8 cellular contexts compared by ENCODE assay signal in genomic region chr10:102394801-102395676, GRCh38. TPM values are rescaled to one million over a fixed set of nuclear protein-coding genes. Genes with fewer than 3 reads are reported as not detected.
DNase-seq lines count a peak whose midpoint lies in the region; ATAC-seq, FAIRE-seq and TF ChIP-seq lines count a peak whose summit lies in the region.

No MANE protein-coding gene starts in this region.

- H3K9me3 ChIP-seq in HCT116 (ENCODE audit: control insufficient read depth in 1 of 2, insufficient read depth in 1 of 2, low read depth in 1 of 2, low read length in 2 of 2) (no peaks in the 10 kb centered on the region), mammary epithelial cell (replicated peaks; ENCODE audit: insufficient read depth, low read length) (no peaks in the 10 kb centered on the region), small intestine (ENCODE audit: control insufficient read depth, low read depth) (no peaks in the 10 kb centered on the region)

- H3K4me1 Mint-ChIP-seq in WTC11 = peaks cover 21% of the 10 kb centered on the region
- peaks cover 35 to 47% of the 10 kb centered on the region in 2 donors for H3K4me1 Mint-ChIP-seq in immature natural killer cell

- H3K4me2 ChIP-seq in HCT116 (ENCODE audit: low read length) = peak overlapping the region; percentile 99
- peak overlapping the region; percentile 95 for H3K4me2 ChIP-seq in mammary epithelial cell (ENCODE audit: insufficient read depth, low read depth, low read length)

- RAD21 ChIA-PET in HCT116 (lab: Charles Lee; ENCODE audit: low non-redundant PET in 1 of 2, low total read pairs in 2 of 2, uncharacterized antibody in 2 of 2, unreplicated experiment in 2 of 2) = interaction anchor here (0.9 to 2.2 kb wide), 4 partner anchors 26 to 226 kb away, joined by 3 to 7 read pairs (median 6); partner anchors contain the start of genes CUEDC2 (in 1 of the 2) and FBXL15 (in 1 of the 2)

- H3K27me3 Mint-ChIP-seq in WTC11 (ENCODE audit: low read depth) (peaks cover 45% of the 10 kb centered on the region), immature natural killer cell (ENCODE audit: low read depth in 3 of 3) (peaks cover 17 to 53% (median 20%) of the 10 kb centered on the region in 3 donors)

- ATAC-seq in HCT116 = peak; percentile 35
- no peak; the same call in 1 of the 2 replicates for ATAC-seq in WTC11
- ATAC-seq in GM21526 (IDR thresholded peaks at IDR 0.05; ENCODE audit: low FRiP score, unreplicated experiment) = no peak

- dilution Hi-C loops in mammary epithelial cell (cut with HindIII; ENCODE audit: low sequenced_read_pairs) = no loop called here

- H3K27ac ChIP-seq in HCT116 (ENCODE audit: low read depth, low read length) (peak overlapping the region; percentile 77), mammary epithelial cell (ENCODE audit: insufficient read depth, low read depth, low read length) (peak overlapping the region; percentile 89), small intestine (ENCODE audit: low read depth in 1 of 2, low read length in 1 of 2) (peak overlapping the region; percentile 93 to 96)

- CTCF ChIA-PET in HCT116 (lab: Charles Lee) = interaction anchor here (0.9 to 9.3 kb wide), 11 partner anchors 9 to 226 kb away, joined by 3 to 154 read pairs (median 19); partner anchors contain the start of genes ELOVL3 and FBXL15
- CTCF ChIA-PET in WTC11 (lab: Charles Lee) = interaction anchor here (0.5 to 9.1 kb wide), 27 partner anchors 9 to 320 kb away, joined by 3 to 115 read pairs (median 5); partner anchors contain the start of genes ARL3, C10orf95, CUEDC2 and ELOVL3
- CTCF ChIA-PET in mammary epithelial cell (lab: Charles Lee; ENCODE audit: low non-redundant PET) = no interaction called here

- 2% methylated on average over 25 of the region's 55 CpGs for WGBS in mammary epithelial cell (ENCODE audit: low coverage, missing lambda C conversion rate)
- 0 to 1% (median 1%) methylated on average over 47 to 55 of the region's 55 CpGs for WGBS in small intestine, 3 donors

- H3K79me2 ChIP-seq in HCT116 (ENCODE audit: insufficient read depth, low read length) (peaks cover 13% of the 10 kb centered on the region; the same call in 1 of the 2 replicates), mammary epithelial cell (ENCODE audit: insufficient read depth, low read length) (peaks cover 14% of the 10 kb centered on the region)

- no peak for FAIRE-seq in small intestine (lab: Jason Lieb, UNC)

- H3K36me3 Mint-ChIP-seq in WTC11 (no peaks in the 10 kb centered on the region; the same call in 1 of the 2 replicates), immature natural killer cell (no peaks in the 10 kb centered on the region)

- POLR2A ChIA-PET in HCT116 (lab: Charles Lee) (interaction anchor here (0.6 to 2.8 kb wide), 8 partner anchors 10 to 271 kb away, joined by 3 to 14 read pairs (median 3); no protein-coding TSS in a partner anchor), WTC11 (lab: Charles Lee) (interaction anchor here (1.0 to 3.2 kb wide), 4 partner anchors 26 to 56 kb away, joined by 3 to 12 read pairs (median 5); partner anchors contain the start of genes C10orf95, CUEDC2 and FBXL15)

- H2AFZ ChIP-seq in HCT116 (ENCODE audit: low read depth, low read length, poor library complexity, severe bottlenecking) (no peak overlapping the region), mammary epithelial cell (ENCODE audit: low read depth, low read length) (peak overlapping the region; percentile 89)

- TF ChIP-seq RAD21 in HCT116 (IDR thresholded peaks at IDR 0.05; ENCODE audit: low read depth) = no peak

- H3K4me1 ChIP-seq in HCT116 (ENCODE audit: control insufficient read depth in 1 of 2, insufficient read depth in 2 of 2, low read length in 2 of 2) (peaks cover 20 to 62% of the 10 kb centered on the region in 2 experiments), mammary epithelial cell (ENCODE audit: insufficient read depth, low read length) (peaks cover 24% of the 10 kb centered on the region), small intestine (ENCODE audit: control insufficient read depth in 2 of 2, insufficient read depth in 1 of 2, low read depth in 1 of 2, low read length in 1 of 2) (peaks cover 2 to 4% of the 10 kb centered on the region in 2 donors)

- peak; percentile 92 for DNase-seq in ELR (ENCODE audit: low read depth)
- peak; percentile 72 for DNase-seq in HCT116 (ENCODE audit: low read depth, low spot score)
- DNase-seq in NCI-H128 (lab: John Stamatoyannopoulos, UW; ENCODE audit: unreplicated experiment) = peak; percentile 4
- peak; percentile 89 for DNase-seq in WTC11 (ENCODE audit: low spot score)
- DNase-seq in mammary epithelial cell = peak; percentile 92
- peak; percentile 90 to 93 (median 91) for DNase-seq in immature natural killer cell
- peak; percentile 82 for DNase-seq in small intestine

- peak overlapping the region; percentile 12; the same call in 1 of the 2 replicates for H3K27ac Mint-ChIP-seq in WTC11
- peak overlapping the region; percentile 99 to 100 (median 100) for H3K27ac Mint-ChIP-seq in immature natural killer cell

- no peaks in the 10 kb centered on the region for H3K9me2 ChIP-seq in HCT116 (ENCODE audit: insufficient read depth)

- BruUV-seq in HCT116 (replicated peaks; lab: Mats Ljungman, UMichigan) = no TSS peak
- BruUV-seq in mammary epithelial cell (replicated peaks; lab: Mats Ljungman, UMichigan) = TSS peak; percentile 30

- no peaks in the 10 kb centered on the region for H3K9me3 Mint-ChIP-seq in WTC11
- no peaks in the 10 kb centered on the region for H3K9me3 Mint-ChIP-seq in immature natural killer cell

- in situ Hi-C loops in mammary epithelial cell (cut with MboI; ENCODE audit: low sequenced_read_pairs in 2 of 2) = loop anchor here in 1 of 2 donors (5.0 kb wide), 1 partner anchor 82 kb away; no protein-coding TSS in a partner anchor

- H3K9ac ChIP-seq in HCT116 (ENCODE audit: low read length) (peak overlapping the region; percentile 91), mammary epithelial cell (ENCODE audit: insufficient read depth, low read length) (peak overlapping the region; percentile 80)

- TF ChIP-seq CTCF in HCT116 (IDR thresholded peaks at IDR 0.05 in 2 of 3, conservative IDR thresholded peaks at IDR 0.05 in 1 of 3; ENCODE audit: borderline replicate concordance in 1 of 3, insufficient read depth in 1 of 3, low read depth in 2 of 3, low read length in 2 of 3) = no peak
- no peak for TF ChIP-seq CTCF in WTC11 (IDR thresholded peaks at IDR 0.05)
- no peak for TF ChIP-seq CTCF in mammary epithelial cell (conservative IDR thresholded peaks at IDR 0.05 in 1 of 2, IDR thresholded peaks at IDR 0.05 in 1 of 2; ENCODE audit: extremely low read depth in 1 of 2, insufficient read depth in 1 of 2, low read depth in 1 of 2, low read length in 2 of 2)

- no peaks in the 10 kb centered on the region for H3K27me3 ChIP-seq in HCT116 (ENCODE audit: insufficient read depth, low read length)
- no peaks in the 10 kb centered on the region for H3K27me3 ChIP-seq in mammary epithelial cell (ENCODE audit: insufficient read depth, low read length)
- no peaks in the 10 kb centered on the region for H3K27me3 ChIP-seq in small intestine (ENCODE audit: control insufficient read depth in 2 of 2, insufficient read depth in 2 of 2, low read length in 2 of 2)

- TF ChIP-seq POLR2A in HCT116 (IDR thresholded peaks at IDR 0.05; ENCODE audit: borderline replicate concordance, extremely low read depth, insufficient read depth, insufficient read length) = no peak

- H3K4me3 ChIP-seq in HCT116 (replicated peaks in 1 of 2; ENCODE audit: low read depth in 1 of 2, low read length in 2 of 2) (peak overlapping the region; percentile 75 to 92), mammary epithelial cell (replicated peaks in 1 of 3; ENCODE audit: insufficient read depth in 1 of 3, low read depth in 2 of 3, low read length in 3 of 3) (peak overlapping the region; percentile 74 to 77 (median 76)), small intestine (ENCODE audit: low read depth in 1 of 2, low read length in 2 of 2) (peak overlapping the region; percentile 65 to 77)

- H3K4me3 Mint-ChIP-seq in WTC11 = peak overlapping the region; percentile 75
- H3K4me3 Mint-ChIP-seq in immature natural killer cell = peak overlapping the region; percentile 89 to 96 (median 95)

- H3K36me3 ChIP-seq in HCT116 (ENCODE audit: control insufficient read depth in 1 of 2, insufficient read depth in 2 of 2, low read length in 2 of 2) = peaks cover 6 to 14% of the 10 kb centered on the region in 2 experiments; a peak in 3 of 4 replicates
- H3K36me3 ChIP-seq in mammary epithelial cell (ENCODE audit: insufficient read depth, low read length) = no peaks in the 10 kb centered on the region
- H3K36me3 ChIP-seq in small intestine (ENCODE audit: control insufficient read depth in 2 of 2, insufficient read depth in 2 of 2, low read length in 2 of 2) = no peaks in the 10 kb centered on the region

- no peaks in the 10 kb centered on the region for H4K20me1 ChIP-seq in HCT116 (ENCODE audit: insufficient read depth)
- H4K20me1 ChIP-seq in mammary epithelial cell (ENCODE audit: insufficient read depth, low read length) = no peaks in the 10 kb centered on the region

- intact Hi-C loops in HCT116 (cut with micrococcal nuclease) (loop anchor here (1.0 to 2.0 kb wide), 7 partner anchors 27 to 226 kb away; partner anchors contain the start of genes ACTR1A and C10orf95), mammary epithelial cell (cut with micrococcal nuclease) (loop anchor here (1.0 to 2.0 kb wide), 5 partner anchors 9 to 318 kb away; no protein-coding TSS in a partner anchor)

RNA-seq across cellular contexts. Expression of gene NFKB2, which starts 0.5 kb away (rescaled TPM):
- total RNA-seq in HCT116 (2021; ENCODE audit: unreplicated experiment) (115 TPM), WTC11 (2021) (24.6 to 28.0 TPM (median 27.6 TPM) in 3 replicates), mammary epithelial cell (10 to 100 TPM; 12.3 to 73.5 TPM)
- 111 and 133 TPM in 2 replicates for polyA plus RNA-seq in HCT116 (2012)
- polyA plus RNA-seq in mammary epithelial cell (16.8 TPM), immature natural killer cell (10 to 100 TPM in 1 of 3 donors, 1 to 10 TPM in 2; 3.6 to 11.4 (median 5.0) TPM), small intestine (10 to 100 TPM; 13.5 to 16.5 (median 14.6) TPM)
- 10.5 TPM for polyA minus RNA-seq in mammary epithelial cell

RNA-seq across cellular contexts. Expression of gene PSD, which starts 23.5 kb away (rescaled TPM):
- total RNA-seq in HCT116 (2021; ENCODE audit: unreplicated experiment) = 9.7 TPM
- 8.5 and 8.7 TPM in 2 replicates for polyA plus RNA-seq in HCT116 (2012)
- 10.2 to 12.5 TPM (median 10.4 TPM) in 3 replicates for total RNA-seq in WTC11 (2021)
- under 1 TPM; 0.50 to 0.82 TPM for total RNA-seq in mammary epithelial cell
- 0.16 TPM for polyA plus RNA-seq in mammary epithelial cell
- polyA minus RNA-seq in mammary epithelial cell = not detected
- 1 to 10 TPM; 1.2 to 2.2 (median 2.0) TPM for polyA plus RNA-seq in immature natural killer cell
- 1 to 10 TPM; 1.1 to 4.4 (median 1.4) TPM for polyA plus RNA-seq in small intestine

RNA-seq across cellular contexts. Expression of gene FBXL15, which starts 25.6 kb away (rescaled TPM):
- total RNA-seq in HCT116 (2021; ENCODE audit: unreplicated experiment) (21.1 TPM), WTC11 (2021) (21.6 to 24.6 TPM (median 23.2 TPM) in 3 replicates), mammary epithelial cell (1 to 10 TPM; 5.0 to 7.0 TPM)
- 15.8 and 19.9 TPM in 2 replicates for polyA plus RNA-seq in HCT116 (2012)
- polyA plus RNA-seq in mammary epithelial cell (6.5 TPM), immature natural killer cell (10 to 100 TPM; 39.5 to 43.9 (median 39.7) TPM), small intestine (10 to 100 TPM; 34.1 to 47.0 (median 35.1) TPM)
- polyA minus RNA-seq in mammary epithelial cell = 0.41 TPM

RNA-seq across cellular contexts. Expression of gene CUEDC2, which starts 37.3 kb away (rescaled TPM):
- total RNA-seq in HCT116 (2021; ENCODE audit: unreplicated experiment) (96.7 TPM), WTC11 (2021) (40.2 to 69.0 TPM (median 65.8 TPM) in 3 replicates), mammary epithelial cell (10 to 100 TPM; 32.0 to 49.5 TPM)
- polyA plus RNA-seq in HCT116 (2012) = 77.0 and 106 TPM in 2 replicates
- polyA plus RNA-seq in mammary epithelial cell (68.1 TPM), immature natural killer cell (10 to 100 TPM; 61.8 to 65.3 (median 63.3) TPM), small intestine (10 to 100 TPM; 23.3 to 43.8 (median 25.7) TPM)
- polyA minus RNA-seq in mammary epithelial cell = 14.6 TPM

RNA-seq across cellular contexts. Expression of gene C10orf95, which starts 56.3 kb away (rescaled TPM):
- total RNA-seq in HCT116 (2021; ENCODE audit: unreplicated experiment) (2.1 TPM), WTC11 (2021) (0.57 to 0.96 TPM (median 0.87 TPM) in 3 replicates), mammary epithelial cell (1 to 10 TPM; 1.5 to 2.0 TPM)
- 3.8 TPM in 2 replicates for polyA plus RNA-seq in HCT116 (2012)
- polyA plus RNA-seq in mammary epithelial cell (1.2 TPM), immature natural killer cell (under 1 TPM; 0.32 to 0.67 (median 0.59) TPM), small intestine (under 1 TPM in 1 of 3 donors, not detected in 2; 0.61 TPM)
- polyA minus RNA-seq in mammary epithelial cell = not detected

Comparison
In these comparisons a context has a peak if more than half of its experiments do, and no peak if none do; other contexts are left out.
1. DNase-seq: peak in every context shown above with its lines; median percentile 92 in ELR; 92 in mammary epithelial cell; 91 in immature natural killer cell; 89 in WTC11; 82 in small intestine; 72 in HCT116; 4 in NCI-H128.